In genomic region chr4:121192500-121192899, GRCh38 we compare ENCODE assay signal across 8 cellular contexts. TPM values are rescaled to one million over a fixed set of nuclear protein-coding genes. Genes with fewer than 3 reads are reported as not detected.
A peak's percentile ranks its signal among the peaks of the same experiment; 100 is the strongest.
DNase-seq lines count a peak whose midpoint lies in the region; ATAC-seq and TF ChIP-seq lines count a peak whose summit lies in the region.

No MANE protein-coding gene starts in this region.

- no peaks in the 10 kb centered on the region for H3K36me3 Mint-ChIP-seq in osteocyte (ENCODE audit: unreplicated experiment)

- H3K79me2 ChIP-seq in ACC112 (ENCODE audit: control insufficient read depth, insufficient read depth, low read length, unreplicated experiment) (no peaks in the 10 kb centered on the region), Karpas-422 (ENCODE audit: low read length) (no peaks in the 10 kb centered on the region), SU-DHL-6 (ENCODE audit: insufficient read depth, low read length) (no peaks in the 10 kb centered on the region)

- H3K4me3 Mint-ChIP-seq in osteocyte (ENCODE audit: unreplicated experiment), result no peak overlapping the region

- H4K20me1 ChIP-seq in Karpas-422 (ENCODE audit: insufficient read depth, low read depth, low read length) (no peaks in the 10 kb centered on the region), SU-DHL-6 (ENCODE audit: low read depth, low read length) (no peaks in the 10 kb centered on the region)

- DNase-seq in ELF-1 (ENCODE audit: low read depth, low spot score) (peak; percentile 10), Karpas-422 (peak; percentile 79), erythroblast (lab: John Stamatoyannopoulos, UW) (peak; percentile 9 to 37), osteocyte (ENCODE audit: extremely low spot score, unreplicated experiment) (no peak), mucosa of gallbladder (ENCODE audit: low spot score) (no peak)

- no peak overlapping the region for H3K4me3 ChIP-seq in ACC112 (ENCODE audit: low read depth, low read length)
- no peak overlapping the region for H3K4me3 ChIP-seq in Karpas-422 (ENCODE audit: low read length)
- no peak overlapping the region for H3K4me3 ChIP-seq in SU-DHL-6 (ENCODE audit: insufficient read depth, low read length, poor library complexity, severe bottlenecking)

- TF ChIP-seq POLR2A in erythroblast (IDR thresholded peaks at IDR 0.05; ENCODE audit: low read length), result no peak

- TF ChIP-seq CTCF in SU-DHL-6 (IDR thresholded peaks at IDR 0.05; ENCODE audit: insufficient read depth, low read length, poor library complexity, severe bottlenecking) (peak; percentile 22), osteocyte (IDR thresholded peaks at IDR 0.05) (peak; percentile 86)

- H2AFZ ChIP-seq in ACC112 (ENCODE audit: low read length, unreplicated experiment) (peak overlapping the region; percentile 6), Karpas-422 (ENCODE audit: low read length) (no peak overlapping the region), SU-DHL-6 (ENCODE audit: low read depth, low read length, severe bottlenecking) (no peak overlapping the region)

- H3K9me3 Mint-ChIP-seq in osteocyte (ENCODE audit: unreplicated experiment), result no peaks in the 10 kb centered on the region

- H3K27me3 ChIP-seq in ACC112 (ENCODE audit: insufficient read depth, low read length), result no peaks in the 10 kb centered on the region
- no peaks in the 10 kb centered on the region for H3K27me3 ChIP-seq in Karpas-422 (ENCODE audit: low read length)
- no peaks in the 10 kb centered on the region for H3K27me3 ChIP-seq in SU-DHL-6 (ENCODE audit: low read length)

- ATAC-seq in GM21528 (IDR thresholded peaks at IDR 0.05; ENCODE audit: low FRiP score, unreplicated experiment), result no peak

- H3K4me2 ChIP-seq in Karpas-422 (ENCODE audit: low read depth, low read length, poor library complexity, severe bottlenecking) (no peak overlapping the region), SU-DHL-6 (ENCODE audit: low read depth, low read length, poor library complexity, severe bottlenecking) (no peak overlapping the region)

- H3K27ac Mint-ChIP-seq in osteocyte (ENCODE audit: unreplicated experiment), result no peak overlapping the region

- H3K4me1 Mint-ChIP-seq in osteocyte (ENCODE audit: unreplicated experiment), result no peaks in the 10 kb centered on the region

- H3K4me1 ChIP-seq in ACC112 (ENCODE audit: control insufficient read depth, insufficient read depth, low read length, unreplicated experiment) (no peaks in the 10 kb centered on the region), Karpas-422 (ENCODE audit: low read length) (no peaks in the 10 kb centered on the region)

- H3K9me2 ChIP-seq in Karpas-422 (replicated peaks; ENCODE audit: insufficient read depth, low read length) (no peaks in the 10 kb centered on the region), SU-DHL-6 (replicated peaks; ENCODE audit: insufficient read depth, low read length) (no peaks in the 10 kb centered on the region)

- H3K9ac ChIP-seq in Karpas-422 (ENCODE audit: low read length) (no peak overlapping the region), SU-DHL-6 (ENCODE audit: low read length) (no peak overlapping the region)

- H3K27me3 Mint-ChIP-seq in osteocyte (ENCODE audit: unreplicated experiment), result peaks cover 43% of the 10 kb centered on the region

- H3K9me3 ChIP-seq in Karpas-422 (ENCODE audit: low read length) (no peaks in the 10 kb centered on the region), SU-DHL-6 (ENCODE audit: insufficient read depth, low read length) (no peaks in the 10 kb centered on the region)

- H3F3A ChIP-seq in SU-DHL-6 (ENCODE audit: insufficient read depth), result no peaks in the 10 kb centered on the region

- H3K27ac ChIP-seq in ACC112 (ENCODE audit: low read depth, low read length) (no peak overlapping the region), Karpas-422 (ENCODE audit: low read length) (no peak overlapping the region), SU-DHL-6 (ENCODE audit: low read depth, low read length) (no peak overlapping the region)

- no peaks in the 10 kb centered on the region for H3K36me3 ChIP-seq in ACC112 (ENCODE audit: insufficient read depth, low read length)
- no peaks in the 10 kb centered on the region for H3K36me3 ChIP-seq in Karpas-422 (ENCODE audit: insufficient read depth, low read length)
- no peaks in the 10 kb centered on the region for H3K36me3 ChIP-seq in SU-DHL-6 (ENCODE audit: low read length)

RNA-seq across cellular contexts. Expression of gene TNIP3, which starts 28.4 kb away (rescaled TPM):
- total RNA-seq in Karpas-422 (2014; rRNA removed; shearing (Covaris generic); ENCODE audit: low replicate concordance), result not detected in 2 replicates
- total RNA-seq in osteocyte (not detected in 2 replicates), mucosa of gallbladder (0.32 TPM)

Comparison
In these comparisons a context has a peak if more than half of its experiments do, and no peak if none do; other contexts are left out.
1. DNase-seq: peak in ELF-1 (single experiment), Karpas-422 (single experiment) and erythroblast (2 of 2); none in osteocyte (single experiment) and mucosa of gallbladder (single experiment).